27 cellular contexts compared by ENCODE assay signal in the genomic region with DNA sequence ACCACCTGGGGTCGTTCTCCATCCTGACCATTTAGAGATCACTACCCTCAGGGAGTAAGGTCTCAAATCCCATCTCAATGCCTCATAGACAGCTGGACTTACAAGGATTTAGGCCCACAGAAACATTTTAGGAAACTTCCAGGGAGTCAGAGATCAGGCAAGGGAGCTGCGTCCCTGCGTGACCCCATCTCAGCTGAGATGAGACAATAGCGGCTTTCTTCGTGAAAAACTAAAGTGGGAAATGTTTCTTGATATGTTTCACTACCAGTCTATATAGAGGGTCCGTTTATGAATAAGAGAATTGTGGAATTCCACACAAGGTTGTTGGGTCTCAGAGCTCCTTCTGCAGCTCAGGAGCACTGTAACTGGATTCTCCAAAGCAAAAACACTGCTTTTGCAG.
DNase-seq lines count a peak whose midpoint lies in the region; ATAC-seq, FAIRE-seq and TF ChIP-seq lines count a peak whose summit lies in the region.
"Had no signal": no experiment of that assay in that cellular context is flagged by ENCODE, and none has a peak within 500 bp of the region (broad histone marks: within the 10 kb centered on the region; RNA-seq: fewer than 3 reads in every experiment).

No MANE protein-coding gene starts in this region.

- peak overlapping the region; percentile 58; the same call in 1 of the 2 replicates for H2AFZ ChIP-seq in SK-N-SH (ENCODE audit: low read depth)
- no peak overlapping the region for H2AFZ ChIP-seq in trophoblast cell (ENCODE audit: insufficient read depth, low read length, poor library complexity)

- H3K9me2 ChIP-seq in SK-N-SH = no peaks in the 10 kb centered on the region

- POLR2A ChIA-PET in SK-N-SH (lab: Yijun Ruan, JAX) = no interaction called here

- no peaks in the 10 kb centered on the region for H3K9me3 ChIP-seq in SK-N-SH
- H3K9me3 ChIP-seq in trophoblast cell (ENCODE audit: insufficient read depth, low read depth, low read length) = no peaks in the 10 kb centered on the region
- no peaks in the 10 kb centered on the region for H3K9me3 ChIP-seq in uterus
- H3K9me3 ChIP-seq: Peyer's patch, SJSA1 had no signal

- H3K36me3 ChIP-seq in SK-N-SH (replicated peaks in 1 of 2; ENCODE audit: control insufficient read depth in 1 of 2, insufficient read depth in 2 of 2, low read length in 1 of 2) (no peaks in the 10 kb centered on the region), bronchial epithelial cell (ENCODE audit: control insufficient read depth, insufficient read depth, low read length) (no peaks in the 10 kb centered on the region), trophoblast cell (ENCODE audit: control insufficient read depth in 1 of 2, insufficient read depth in 2 of 2, low read length in 2 of 2) (no peaks in the 10 kb centered on the region), uterus (no peaks in the 10 kb centered on the region)
- H3K36me3 ChIP-seq: Peyer's patch, SJSA1 had no signal

- peak overlapping the region; percentile 90 for H4K91ac ChIP-seq in trophoblast cell (ENCODE audit: low read depth, low read length)

- H2AK5ac ChIP-seq in trophoblast cell (ENCODE audit: low read length) = peak overlapping the region; percentile 99

- H3K27me3 ChIP-seq in SK-N-SH (ENCODE audit: insufficient read depth) (no peaks in the 10 kb centered on the region), bronchial epithelial cell (ENCODE audit: control insufficient read depth, insufficient read depth, low read length) (no peaks in the 10 kb centered on the region), trophoblast cell (ENCODE audit: insufficient read depth, low read length) (no peaks in the 10 kb centered on the region), uterus (no peaks in the 10 kb centered on the region)
- H3K27me3 ChIP-seq: Peyer's patch, SJSA1 had no signal

- peak overlapping the region; percentile 46 for H3K18ac ChIP-seq in trophoblast cell (ENCODE audit: low read length)

- no peak for ATAC-seq in SK-N-SH treated with all-trans-retinoic acid at 6 μM for 48 hours
- ATAC-seq: HepG2 had no signal

- H4K12ac ChIP-seq in trophoblast cell (ENCODE audit: low read depth, low read length) = no peak overlapping the region

- H3K23ac ChIP-seq in trophoblast cell (ENCODE audit: low read length) = no peak overlapping the region

- no peak for TF ChIP-seq EP300 in SK-N-SH (IDR thresholded peaks at IDR 0.05; ENCODE audit: borderline replicate concordance in 1 of 2, low read depth in 1 of 2, low read length in 1 of 2)

- peaks cover 8 to 28% of the 10 kb centered on the region in 2 experiments; a peak in 3 of 4 replicates for H3K4me1 ChIP-seq in SK-N-SH (ENCODE audit: control insufficient read depth in 1 of 2, insufficient read depth in 2 of 2, low read depth in 1 of 2, low read length in 1 of 2)
- peaks cover 22 to 38% of the 10 kb centered on the region in 2 experiments for H3K4me1 ChIP-seq in trophoblast cell (ENCODE audit: control insufficient read depth in 1 of 2, insufficient read depth in 2 of 2, low read length in 2 of 2)
- no peaks in the 10 kb centered on the region for H3K4me1 ChIP-seq in uterus
- H3K4me1 ChIP-seq: SJSA1 had no signal

- H3K79me2 ChIP-seq in SK-N-SH (ENCODE audit: insufficient read depth) (no peaks in the 10 kb centered on the region), trophoblast cell (ENCODE audit: control insufficient read depth, insufficient read depth, low read length, poor library complexity) (peaks cover 8% of the 10 kb centered on the region)

- peak; percentile 43 for FAIRE-seq in bronchial epithelial cell (lab: Jason Lieb, UNC)
- FAIRE-seq: G401.6, GM12892, GM18507, H54, HepG2 had no signal

- H2BK12ac ChIP-seq in trophoblast cell (ENCODE audit: low read length) = peak overlapping the region; percentile 98

- TF ChIP-seq RAD21 in SK-N-SH (IDR thresholded peaks at IDR 0.05; ENCODE audit: low read length) = no peak

- no peaks in the 10 kb centered on the region for H4K20me1 ChIP-seq in SK-N-SH (ENCODE audit: insufficient read depth)

- no peak for TF ChIP-seq POLR2A in uterus (IDR thresholded peaks at IDR 0.05)

- H2BK5ac ChIP-seq in trophoblast cell (ENCODE audit: low read depth, low read length, poor library complexity) = peak overlapping the region; percentile 80

- WGBS in SK-N-SH (ENCODE audit: low lambda C conversion rate) = 92% methylated on average over 6 of the region's 6 CpGs
- no CpG with 5 or more reads among the region's 6 CpGs for WGBS in trophoblast cell (ENCODE audit: extremely low coverage, insufficient coverage, insufficient read length)

- H3K4me3 ChIP-seq in SK-N-SH (ENCODE audit: low read depth in 2 of 2, low read length in 1 of 2) (no peak overlapping the region), bronchial epithelial cell (ENCODE audit: low read depth, low read length) (no peak overlapping the region), trophoblast cell (ENCODE audit: low read depth, low read length) (no peak overlapping the region), uterus (no peak overlapping the region)
- H3K4me3 ChIP-seq: Peyer's patch, SJSA1 had no signal

- CTCF ChIA-PET in SK-N-SH (lab: Yijun Ruan, JAX) = interaction anchor here (1.0 kb wide), 1 partner anchor 93 kb away, joined by 4 read pairs; no protein-coding TSS in a partner anchor

- peak overlapping the region; percentile 80 for H3K14ac ChIP-seq in trophoblast cell (ENCODE audit: low read length)

- peak overlapping the region; percentile 16 for H4K8ac ChIP-seq in trophoblast cell (ENCODE audit: low read depth, low read length)

- peak overlapping the region; percentile 54; the same call in 1 of the 2 replicates for H3K9ac ChIP-seq in SK-N-SH
- H3K9ac ChIP-seq in trophoblast cell (ENCODE audit: low read length) = no peak overlapping the region

- H3K27ac ChIP-seq in SK-N-SH (ENCODE audit: low read depth in 2 of 2, low read length in 1 of 2) = peak overlapping the region in 1 of 2 experiments; percentile 93; a peak in 2 of 4 replicates
- H3K27ac ChIP-seq in trophoblast cell (ENCODE audit: low read depth, low read length) = no peak overlapping the region
- H3K27ac ChIP-seq in uterus = peak overlapping the region; percentile 31 to 63
- H3K27ac ChIP-seq: 22Rv1, Peyer's patch, SJSA1 had no signal

- H3K79me1 ChIP-seq in trophoblast cell (ENCODE audit: low read length) = peaks cover 59% of the 10 kb centered on the region

- peak overlapping the region; percentile 95 for H2BK120ac ChIP-seq in trophoblast cell (ENCODE audit: insufficient read depth, low read length, poor library complexity)

- H3K4ac ChIP-seq in trophoblast cell (ENCODE audit: low read depth, low read length) = peak overlapping the region; percentile 56

- intact Hi-C loops in uterus (cut with DNase I; ENCODE audit: low total_unique reads) = no loop called here

- H3K4me2 ChIP-seq in SK-N-SH (peak overlapping the region; percentile 62; the same call in 1 of the 2 replicates), trophoblast cell (ENCODE audit: low read length) (no peak overlapping the region)

- DNase-seq in SK-N-SH = no peak
- no peak for DNase-seq in bronchial epithelial cell (ENCODE audit: low read depth)
- no peak for DNase-seq in trophoblast cell
- no peak for DNase-seq in uterus
- no peak for DNase-seq in CD1c-positive myeloid dendritic cell (ENCODE audit: extremely low spot score)
- no peak for DNase-seq in NCI-H1048 (lab: John Stamatoyannopoulos, UW)
- DNase-seq in NCI-H1092 (lab: John Stamatoyannopoulos, UW) = no peak
- DNase-seq: ACHN, C1 segment of cervical spinal cord, KBM-7, MM.1S, NCI-H1105, NCI-H146, NCI-H2029, NCI-H345, NCI-H524 treated with DMSO at 0.1 percent for 48 hours, NCI-H82, Peyer's patch, SW 1271 had no signal

- peaks cover 41% of the 10 kb centered on the region for H3F3A ChIP-seq in SK-N-SH (replicated peaks; ENCODE audit: insufficient read depth)

- no peak for TF ChIP-seq CTCF in SK-N-SH (IDR thresholded peaks at IDR 0.05)
- no peak for TF ChIP-seq CTCF in bronchial epithelial cell (IDR thresholded peaks at IDR 0.05; ENCODE audit: insufficient read depth, low read length, severe bottlenecking)
- no peak for TF ChIP-seq CTCF in uterus (IDR thresholded peaks at IDR 0.05)

TF ChIP-seq in SK-N-SH, 30 proteins besides CTCF, POLR2A, EP300 and RAD21 (continues in another document):
- no peak for TF ChIP-seq TAF1 (IDR thresholded peaks at IDR 0.05; ENCODE audit: borderline replicate concordance, low read depth, low read length)
- TF ChIP-seq NRF1 (IDR thresholded peaks at IDR 0.05; ENCODE audit: low read depth, low read length) = no peak
- TF ChIP-seq, protein P1, sequence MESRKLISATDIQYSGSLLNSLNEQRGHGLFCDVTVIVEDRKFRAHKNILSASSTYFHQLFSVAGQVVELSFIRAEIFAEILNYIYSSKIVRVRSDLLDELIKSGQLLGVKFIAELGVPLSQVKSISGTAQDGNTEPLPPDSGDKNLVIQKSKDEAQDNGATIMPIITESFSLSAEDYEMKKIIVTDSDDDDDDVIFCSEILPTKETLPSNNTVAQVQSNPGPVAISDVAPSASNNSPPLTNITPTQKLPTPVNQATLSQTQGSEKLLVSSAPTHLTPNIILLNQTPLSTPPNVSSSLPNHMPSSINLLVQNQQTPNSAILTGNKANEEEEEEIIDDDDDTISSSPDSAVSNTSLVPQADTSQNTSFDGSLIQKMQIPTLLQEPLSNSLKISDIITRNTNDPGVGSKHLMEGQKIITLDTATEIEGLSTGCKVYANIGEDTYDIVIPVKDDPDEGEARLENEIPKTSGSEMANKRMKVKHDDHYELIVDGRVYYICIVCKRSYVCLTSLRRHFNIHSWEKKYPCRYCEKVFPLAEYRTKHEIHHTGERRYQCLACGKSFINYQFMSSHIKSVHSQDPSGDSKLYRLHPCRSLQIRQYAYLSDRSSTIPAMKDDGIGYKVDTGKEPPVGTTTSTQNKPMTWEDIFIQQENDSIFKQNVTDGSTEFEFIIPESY (IDR thresholded peaks at IDR 0.05; ENCODE audit: borderline replicate concordance, low read depth) = no peak

TF ChIP-seq in SK-N-SH treated with all-trans-retinoic acid at 6 μM for 48 hours, 23 proteins besides CTCF, POLR2A, EP300 and RAD21 (continues in another document):
- TF ChIP-seq GLIS3 (CRISPR knock-in tag; IDR thresholded peaks at IDR 0.05) (no peak), ZNF8 (CRISPR knock-in tag; IDR thresholded peaks at IDR 0.05) (no peak), ZFP30 (CRISPR knock-in tag; IDR thresholded peaks at IDR 0.05) (no peak), ESRRG (CRISPR knock-in tag; IDR thresholded peaks at IDR 0.05) (no peak)
